ENCODE assay signal across 8 cellular contexts in genomic region chr1:176949033-176949662, GRCh38.
DNase-seq lines count a peak whose midpoint lies in the region; ATAC-seq, FAIRE-seq and TF ChIP-seq lines count a peak whose summit lies in the region.

No MANE protein-coding gene starts in this region.

- no peaks in the 10 kb centered on the region for H3K4me1 ChIP-seq in NT2/D1 (ENCODE audit: insufficient read depth, insufficient read length)
- peaks cover 0 to 11% (median 1%) of the 10 kb centered on the region in 4 experiments; a peak in 2 of 7 replicates for H3K4me1 ChIP-seq in H1 (replicated peaks in 1 of 4; ENCODE audit: control insufficient read depth in 3 of 4, insufficient read depth in 4 of 4, low read length in 3 of 4)

- TF ChIP-seq POLR2A in H1 (IDR thresholded peaks at IDR 0.05; ENCODE audit: control extremely low read depth in 1 of 2, low read depth in 2 of 2, low read length in 2 of 2): no peak

- no peak overlapping the region for H4K91ac ChIP-seq in H1 (replicated peaks; ENCODE audit: insufficient read length, low read length)

- H3K23ac ChIP-seq in H1 (ENCODE audit: insufficient read length): no peak overlapping the region

- CTCF ChIA-PET in H1 (lab: Charles Lee; ENCODE audit: partially characterized antibody): interaction anchor here (0.6 to 23.5 kb wide), 39 partner anchors 3 to 997 kb away, joined by 3 to 279 read pairs (median 4); partner anchors contain the start of genes ASTN1 and BRINP2

- POLR2A ChIA-PET in H1 (lab: Charles Lee; ENCODE audit: partially characterized antibody): interaction anchor here (1.1 kb wide), 1 partner anchor 195 kb away, joined by 3 read pairs; no protein-coding TSS in a partner anchor

- no peaks in the 10 kb centered on the region for H3K79me1 ChIP-seq in H1 (ENCODE audit: low read depth, low read length)

- no peak overlapping the region for H3K56ac ChIP-seq in H1 (replicated peaks; ENCODE audit: insufficient read length, low read depth, low read length)

- H4K20me1 ChIP-seq in H1 (replicated peaks in 1 of 2; ENCODE audit: control insufficient read depth in 1 of 2, insufficient read depth in 2 of 2, low read length in 2 of 2) (no peaks in the 10 kb centered on the region), neural cell (ENCODE audit: insufficient read depth) (no peaks in the 10 kb centered on the region)

- no peaks in the 10 kb centered on the region for H3K9me2 ChIP-seq in neural cell (ENCODE audit: insufficient read depth, low read length)

- no peaks in the 10 kb centered on the region for H3K27me3 ChIP-seq in NT2/D1 (ENCODE audit: insufficient read depth, insufficient read length)
- H3K27me3 ChIP-seq in H1 (replicated peaks in 1 of 4; ENCODE audit: control insufficient read depth in 3 of 4, extremely low read depth in 1 of 4, insufficient read depth in 3 of 4, low read length in 3 of 4): no peaks in the 10 kb centered on the region; a peak in 1 of 7 replicates
- no peaks in the 10 kb centered on the region for H3K27me3 ChIP-seq in neural cell (ENCODE audit: insufficient read depth, low read depth, low read length)

- TF ChIP-seq RAD21 in H1 (IDR thresholded peaks at IDR 0.05 in 1 of 2, conservative IDR thresholded peaks at IDR 0.05 in 1 of 2; ENCODE audit: low read depth in 2 of 2, low read length in 2 of 2): peak; percentile 77 to 83
- no peak for TF ChIP-seq RAD21 in neural cell (conservative IDR thresholded peaks at IDR 0.05)

- TF ChIP-seq CTCF in HFF-Myc (IDR thresholded peaks at IDR 0.05; ENCODE audit: low read depth, low read length, missing control alignments) (peak; percentile 87), H1 (IDR thresholded peaks at IDR 0.05; ENCODE audit: control extremely low read depth in 1 of 3, insufficient read depth in 1 of 3, low read depth in 1 of 3, low read length in 3 of 3) (peak; percentile 99), neural cell (IDR thresholded peaks at IDR 0.05; ENCODE audit: poor library complexity, severe bottlenecking) (peak; percentile 51)

- DNase-seq in activated CD8-positive, alpha-beta memory T cell treated with anti-CD3 and anti-CD28 coated beads, Interleukin-2, amount 50 U/mL, for 48 hours: peak; percentile 73
- DNase-seq in activated CD8-positive, alpha-beta memory T cell treated with anti-CD3 and anti-CD28 coated beads for 24 hours: no peak
- DNase-seq in HFF-Myc (ENCODE audit: extremely low read depth, low read depth) (peak; percentile 47), NT2/D1 (ENCODE audit: low read depth, low spot score) (peak; percentile 89), H1 (ENCODE audit: low read depth in 1 of 2, low spot score in 2 of 2) (peak; percentile 80 to 96), posterior vena cava (ENCODE audit: low spot score) (no peak)

- H3K4ac ChIP-seq in H1 (replicated peaks; ENCODE audit: insufficient read length, low read depth, low read length): no peak overlapping the region

- H3K9ac ChIP-seq in NT2/D1 (ENCODE audit: insufficient read length, low read depth) (no peak overlapping the region), H1 (replicated peaks in 1 of 4; ENCODE audit: extremely low read depth in 1 of 4, low read depth in 3 of 4, low read length in 3 of 4) (no peak overlapping the region), neural cell (ENCODE audit: low read length) (no peak overlapping the region)

- H3K79me2 ChIP-seq in H1 (ENCODE audit: control insufficient read depth in 1 of 2, insufficient read depth in 2 of 2, low read length in 2 of 2) (no peaks in the 10 kb centered on the region), neural cell (replicated peaks; ENCODE audit: insufficient read depth, low read length) (no peaks in the 10 kb centered on the region)

- H3K27ac ChIP-seq in H1 (ENCODE audit: low read depth, low read length) (no peak overlapping the region), neural cell (ENCODE audit: low read length) (no peak overlapping the region)

- H3F3A ChIP-seq in neural cell (ENCODE audit: insufficient read depth, low read length, poor library complexity, severe bottlenecking): no peaks in the 10 kb centered on the region

- TF ChIP-seq EP300 in H1 (IDR thresholded peaks at IDR 0.05; ENCODE audit: borderline replicate concordance in 1 of 2, low read depth in 2 of 2, low read length in 2 of 2): no peak
- no peak for TF ChIP-seq EP300 in neural cell (conservative IDR thresholded peaks at IDR 0.05; ENCODE audit: poor library complexity, severe bottlenecking)

- H2AFZ ChIP-seq in H1 (ENCODE audit: low read length): no peak overlapping the region
- H2AFZ ChIP-seq in neural cell (ENCODE audit: low read depth, low read length): no peak overlapping the region

- H3K14ac ChIP-seq in H1 (ENCODE audit: insufficient read length): no peak overlapping the region

- ATAC-seq in GM21423 (IDR thresholded peaks at IDR 0.05; ENCODE audit: unreplicated experiment): no peak

- no peak overlapping the region for H3K18ac ChIP-seq in H1 (ENCODE audit: extremely low read depth, low read length)

- H2BK120ac ChIP-seq in H1 (replicated peaks; ENCODE audit: low read depth, low read length): no peak overlapping the region

- H2BK12ac ChIP-seq in H1 (ENCODE audit: low read depth, low read length): no peak overlapping the region; the same call in 1 of the 2 replicates

- H4K8ac ChIP-seq in H1 (ENCODE audit: extremely low read depth, insufficient read depth, low read length): no peak overlapping the region

- FAIRE-seq in H1 (lab: Jason Lieb, UNC): peak; percentile 78

- no peaks in the 10 kb centered on the region for H3K23me2 ChIP-seq in H1 (ENCODE audit: low read depth, low read length)

- no peak overlapping the region for H3K4me2 ChIP-seq in H1 (ENCODE audit: insufficient read depth in 1 of 2, low read depth in 2 of 2, low read length in 2 of 2)
- no peak overlapping the region for H3K4me2 ChIP-seq in neural cell (ENCODE audit: low read length)

- no peak overlapping the region for H2BK15ac ChIP-seq in H1 (ENCODE audit: low read length)

- no peak overlapping the region for H2AK5ac ChIP-seq in H1 (ENCODE audit: low read depth, low read length)

- intact Hi-C loops in posterior vena cava (cut with DNase I): no loop called here

- H3K9me3 ChIP-seq in NT2/D1 (ENCODE audit: insufficient read depth, low read length) (no peaks in the 10 kb centered on the region), H1 (ENCODE audit: insufficient read depth in 2 of 2, low read depth in 1 of 2, low read length in 1 of 2) (no peaks in the 10 kb centered on the region), neural cell (ENCODE audit: low read length) (no peaks in the 10 kb centered on the region)

- 35% methylated on average over 17 of the region's 17 CpGs; no CpG with 5 or more reads in 1 of the 2 experiments for WGBS in H1 (ENCODE audit: extremely low coverage in 1 of 2, insufficient coverage in 1 of 2, insufficient read length in 1 of 2, insufficient replicate concordance in 2 of 2, low coverage in 1 of 2, low lambda C conversion rate in 2 of 2, missing lambda C conversion rate in 1 of 2), 2 experiments

- H3K4me3 ChIP-seq in HFF-Myc (replicated peaks; ENCODE audit: low read depth, low read length) (no peak overlapping the region), NT2/D1 (ENCODE audit: insufficient read length, low read depth) (no peak overlapping the region), H1 (ENCODE audit: extremely low read depth in 1 of 4, insufficient read depth in 2 of 4, low read depth in 3 of 4, low read length in 4 of 4) (no peak overlapping the region), neural cell (ENCODE audit: low read length) (no peak overlapping the region)

- no peak overlapping the region for H4K5ac ChIP-seq in H1 (ENCODE audit: insufficient read length, low read depth, low read length)

- H3K36me3 ChIP-seq in NT2/D1 (ENCODE audit: insufficient read depth, insufficient read length, low read length) (no peaks in the 10 kb centered on the region), H1 (ENCODE audit: control insufficient read depth in 2 of 4, insufficient read depth in 4 of 4, low read length in 3 of 4) (no peaks in the 10 kb centered on the region), neural cell (ENCODE audit: insufficient read depth, low read length) (peaks cover 17% of the 10 kb centered on the region)

- no peak overlapping the region for H2BK5ac ChIP-seq in H1 (ENCODE audit: low read depth, low read length)

- 0 out of 2 replicates have a peak overlapping the region, but pooled peaks have one; percentile 69 for H2BK20ac ChIP-seq in H1 (ENCODE audit: low read length)

TF ChIP-seq in H1, 55 proteins besides CTCF, POLR2A, EP300 and RAD21 (continues in another document):
- TF ChIP-seq BCL11A (IDR thresholded peaks at IDR 0.05; ENCODE audit: low read depth in 2 of 2, low read length in 2 of 2) (no peak), TAF1 (IDR thresholded peaks at IDR 0.05; ENCODE audit: low read depth, low read length) (no peak), SIN3A (conservative IDR thresholded peaks at IDR 0.05 in 1 of 2, IDR thresholded peaks at IDR 0.05 in 1 of 2; ENCODE audit: low read depth in 1 of 2, low read length in 2 of 2) (0 out of 4 replicates have a peak, but pooled peaks of 1 of the 2 experiments have one; percentile 35), CREB1 (IDR thresholded peaks at IDR 0.05) (peak; percentile 62), TCF12 (IDR thresholded peaks at IDR 0.05; ENCODE audit: low read depth, low read length) (0 out of 2 replicates have a peak, but pooled peaks have one; percentile 23), YY1 (IDR thresholded peaks at IDR 0.05; ENCODE audit: low read depth, low read length) (peak; percentile 45; the same call in 1 of the 2 replicates), JUN (IDR thresholded peaks at IDR 0.05; ENCODE audit: low read depth, low read length) (no peak)

TF ChIP-seq in neural cell, 6 proteins besides CTCF, POLR2A, EP300 and RAD21 (continues in another document):
- TF ChIP-seq SMC3 (conservative IDR thresholded peaks at IDR 0.05; ENCODE audit: poor library complexity): peak; percentile 47

Comparison
In these comparisons a context has a peak if more than half of its experiments do, and no peak if none do; other contexts are left out.
1. DNase-seq: peak in activated CD8-positive, alpha-beta memory T cell treated with anti-CD3 and anti-CD28 coated beads, Interleukin-2, amount 50 U/mL, for 48 hours (single experiment), HFF-Myc (single experiment), NT2/D1 (single experiment) and H1 (2 of 2); none in activated CD8-positive, alpha-beta memory T cell treated with anti-CD3 and anti-CD28 coated beads for 24 hours (single experiment) and posterior vena cava (single experiment).
2. Peak in every context shown above with its lines, with median percentiles within 50 percentile points of each other: CTCF ChIP-seq.